In the genomic region with DNA sequence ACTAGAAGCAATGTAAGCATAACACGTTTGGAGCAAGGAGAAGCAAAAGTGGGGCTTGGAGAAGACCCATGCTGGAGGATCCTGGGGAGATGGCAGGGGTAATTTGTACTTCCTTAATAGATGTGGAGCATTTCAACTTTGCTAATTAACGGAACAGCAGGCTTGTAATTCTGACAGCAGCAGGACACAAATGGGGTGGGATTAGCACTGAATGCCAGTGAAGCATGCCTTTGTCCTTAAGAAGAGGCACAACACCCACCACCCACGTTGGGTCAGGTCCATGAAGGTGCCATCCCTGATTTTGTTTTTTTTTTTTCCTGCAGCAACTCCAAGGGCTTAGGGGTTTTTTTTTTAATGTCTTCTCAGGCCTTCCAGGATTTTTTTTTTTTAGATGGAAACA, we compare ENCODE assay signal across 20 cellular contexts.
"Had no signal": no experiment of that assay in that cellular context is flagged by ENCODE, and none has a peak within 500 bp of the region (broad histone marks: within the 10 kb centered on the region; RNA-seq: fewer than 3 reads in every experiment).

No MANE protein-coding gene starts in this region.

- H3K36me3 ChIP-seq: MG63, SJSA1 had no signal

- H3K27ac ChIP-seq: SJSA1, SK-N-MC had no signal

- H3K4me3 ChIP-seq: MG63, SJSA1, SK-N-MC had no signal

- DNase-seq: KBM-7, MG63, NCI-H1092, NCI-H1105 treated with DMSO at 0.1 percent for 48 hours, NCI-H1417 treated with DMSO at 0.1 percent for 48 hours, NCI-H146, NCI-H1694 treated with DMSO at 0.1 percent for 48 hours, NCI-H1930, NCI-H2081, NCI-H2171, NCI-H226, NCI-H446, NCI-H510A, NCI-H524 treated with DMSO at 0.1 percent for 48 hours, Right ventricle myocardium superior, RPMI8226, SIG-M5 had no signal

- FAIRE-seq: RCC 7860 had no signal

- H3K27me3 ChIP-seq: SJSA1 had no signal

- H3K9me3 ChIP-seq: SJSA1 had no signal
